In the genomic region with DNA sequence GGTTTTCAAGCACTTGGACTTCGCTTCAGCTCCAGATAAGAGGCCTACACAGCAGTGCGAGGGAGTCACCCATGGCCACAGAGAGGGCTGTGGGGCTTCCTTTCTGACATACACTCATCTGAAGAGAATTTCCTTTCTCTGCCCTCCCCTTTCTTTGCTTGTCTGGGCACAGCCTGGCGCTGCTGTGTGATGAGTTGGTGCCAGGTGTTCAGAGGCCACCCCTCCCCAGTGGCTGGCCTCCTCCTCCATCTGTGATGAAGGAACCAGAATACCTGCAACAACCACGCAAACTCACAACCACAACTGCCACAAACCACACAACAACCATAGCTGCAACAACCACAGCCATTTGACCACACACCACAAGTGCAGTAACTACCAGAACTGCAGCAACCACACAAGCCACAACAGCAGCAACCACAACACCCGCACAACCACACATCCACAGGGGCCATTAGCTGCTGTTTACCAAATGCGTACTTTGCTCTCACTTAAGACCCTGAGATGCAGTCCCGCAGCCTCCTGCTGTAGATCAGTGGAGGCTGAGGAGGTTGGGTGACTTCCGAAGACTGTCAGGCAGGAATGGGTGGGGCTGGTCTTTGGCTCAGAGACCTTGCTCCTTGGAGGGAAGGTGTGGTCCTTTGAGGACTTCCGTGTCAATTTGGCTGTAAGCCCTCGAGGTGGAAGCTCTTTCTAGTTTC, we compare ENCODE assay signal across 8 cellular contexts.
A peak's percentile ranks its signal among the peaks of the same experiment; 100 is the strongest.
DNase-seq lines count a peak whose midpoint lies in the region; ATAC-seq and TF ChIP-seq lines count a peak whose summit lies in the region.

No MANE protein-coding gene starts in this region.

- no peak overlapping the region for H3K14ac ChIP-seq in mesenchymal stem cell (ENCODE audit: low read length in 2 of 2)

- H4K20me1 ChIP-seq in DND-41 (ENCODE audit: insufficient read depth, low read length), result peaks cover 5% of the 10 kb centered on the region

- no peaks in the 10 kb centered on the region for H3K79me2 ChIP-seq in DND-41 (ENCODE audit: insufficient read depth, low read length)

- H3K27ac ChIP-seq in DND-41 (ENCODE audit: low read length) (peak overlapping the region; percentile 65), Panc1 (ENCODE audit: low read length) (no peak overlapping the region), mesenchymal stem cell (ENCODE audit: low read length, poor library complexity, severe bottlenecking) (no peak overlapping the region), gastroesophageal sphincter (no peak overlapping the region)

- DNase-seq in DND-41, result peak; percentile 82
- no peak for DNase-seq in Panc1 (ENCODE audit: low read depth, low spot score)
- peak; percentile 41 for DNase-seq in activated effector memory CD4-positive, alpha-beta T cell treated with Interleukin-2 at 50 U/mL for 16 hours
- no peak for DNase-seq in mesenchymal stem cell
- no peak for DNase-seq in NCI-H2196 treated with DMSO at 0.1 percent for 48 hours (lab: John Stamatoyannopoulos, UW; ENCODE audit: unreplicated experiment)
- no peak for DNase-seq in NCI-H187 (lab: John Stamatoyannopoulos, UW)
- DNase-seq in NCI-H524 treated with DMSO at 0.1 percent for 48 hours (lab: John Stamatoyannopoulos, UW), result no peak

- no peak overlapping the region for H3K4ac ChIP-seq in mesenchymal stem cell (ENCODE audit: low read depth in 1 of 2, low read length in 2 of 2)

- no peak for TF ChIP-seq CTCF in DND-41 (IDR thresholded peaks at IDR 0.05; ENCODE audit: borderline replicate concordance, extremely low read depth, low read length, poor library complexity, severe bottlenecking)
- TF ChIP-seq CTCF in Panc1 (IDR thresholded peaks at IDR 0.05), result no peak
- no peak for TF ChIP-seq CTCF in gastroesophageal sphincter (IDR thresholded peaks at IDR 0.05)

- H3K23ac ChIP-seq in mesenchymal stem cell (ENCODE audit: low read length in 2 of 2), result no peak overlapping the region

- no peak overlapping the region for H2BK12ac ChIP-seq in mesenchymal stem cell (ENCODE audit: low read length in 2 of 2)

- H3K79me1 ChIP-seq in mesenchymal stem cell (replicated peaks; ENCODE audit: low read length, poor library complexity, severe bottlenecking), result no peaks in the 10 kb centered on the region

- TF ChIP-seq EP300 in gastroesophageal sphincter (IDR thresholded peaks at IDR 0.05), result no peak

- H2AFZ ChIP-seq in DND-41 (ENCODE audit: low read depth, low read length) (no peak overlapping the region), mesenchymal stem cell (ENCODE audit: low read depth, low read length) (no peak overlapping the region)

- no peaks in the 10 kb centered on the region for H3K27me3 ChIP-seq in DND-41 (ENCODE audit: insufficient read depth, low read length, poor library complexity)
- no peaks in the 10 kb centered on the region for H3K27me3 ChIP-seq in Panc1 (ENCODE audit: control insufficient read depth, insufficient read depth, low read length)
- no peaks in the 10 kb centered on the region for H3K27me3 ChIP-seq in mesenchymal stem cell (ENCODE audit: control insufficient read depth in 1 of 2, insufficient read depth in 1 of 2, low read length in 2 of 2)
- no peaks in the 10 kb centered on the region for H3K27me3 ChIP-seq in gastroesophageal sphincter

- peak overlapping the region; percentile 2; the same call in 1 of the 2 replicates for H3K9ac ChIP-seq in DND-41 (ENCODE audit: low read depth, low read length)
- no peak overlapping the region for H3K9ac ChIP-seq in mesenchymal stem cell (ENCODE audit: low read length)

- H2AK5ac ChIP-seq in mesenchymal stem cell (ENCODE audit: low read length, severe bottlenecking), result no peak overlapping the region

- POLR2A ChIA-PET in Panc1 (lab: Charles Lee), result no interaction called here

- intact Hi-C loops in Panc1 (cut with micrococcal nuclease; ENCODE audit: unreplicated experiment), result loop anchor here (10.0 kb wide), 1 partner anchor 205 kb away; no protein-coding TSS in a partner anchor

- ATAC-seq in DND-41 (ENCODE audit: insufficient read depth, low read depth), result peak; percentile 91
- ATAC-seq in Panc1, result peak; percentile 83
- ATAC-seq in gastroesophageal sphincter, result no peak

- no peak for TF ChIP-seq POLR2A in gastroesophageal sphincter (IDR thresholded peaks at IDR 0.05)

- H3K18ac ChIP-seq in mesenchymal stem cell (ENCODE audit: low read depth in 1 of 2, low read length in 2 of 2), result no peak overlapping the region

- peaks cover 31% of the 10 kb centered on the region for H3K4me1 ChIP-seq in DND-41 (ENCODE audit: insufficient read depth, low read length)
- H3K4me1 ChIP-seq in Panc1 (ENCODE audit: control insufficient read depth, insufficient read depth, low read length), result no peaks in the 10 kb centered on the region
- H3K4me1 ChIP-seq in mesenchymal stem cell (ENCODE audit: control insufficient read depth, insufficient read depth, low read depth, low read length), result peaks cover 10% of the 10 kb centered on the region
- no peaks in the 10 kb centered on the region for H3K4me1 ChIP-seq in gastroesophageal sphincter

- in situ Hi-C loops in Panc1 (cut with HindIII; ENCODE audit: low pct_unique_long_range_greater_than_20kb, low sequenced_read_pairs), result no loop called here

- CTCF ChIA-PET in Panc1 (lab: Charles Lee), result no interaction called here

- H4K91ac ChIP-seq in mesenchymal stem cell (ENCODE audit: low read length), result no peak overlapping the region

- H3K9me3 ChIP-seq in DND-41 (ENCODE audit: insufficient read depth, low read length, severe bottlenecking) (peaks cover 21% of the 10 kb centered on the region), Panc1 (ENCODE audit: control insufficient read depth, insufficient read depth, low read depth, low read length) (peaks cover 3% of the 10 kb centered on the region; the same call in 1 of the 2 replicates), mesenchymal stem cell (ENCODE audit: control insufficient read depth, low read length) (peaks cover 17% of the 10 kb centered on the region), gastroesophageal sphincter (peaks cover 0 to 14% (median 0%) of the 10 kb centered on the region in 3 donors)

- peak overlapping the region; percentile 27 for H4K8ac ChIP-seq in mesenchymal stem cell (ENCODE audit: low read length)

- H3K4me3 ChIP-seq in DND-41 (ENCODE audit: low read depth in 1 of 2, low read length in 2 of 2) (no peak overlapping the region), Panc1 (ENCODE audit: low read depth in 2 of 2, low read length in 2 of 2) (no peak overlapping the region), mesenchymal stem cell (ENCODE audit: insufficient read depth in 1 of 2, low read depth in 1 of 2, low read length in 2 of 2) (no peak overlapping the region), gastroesophageal sphincter (no peak overlapping the region)

- no peak overlapping the region for H2BK5ac ChIP-seq in mesenchymal stem cell (ENCODE audit: low read depth, low read length, poor library complexity, severe bottlenecking)

- H3K4me2 ChIP-seq in DND-41 (ENCODE audit: insufficient read depth, low read length), result no peak overlapping the region
- H3K4me2 ChIP-seq in mesenchymal stem cell (ENCODE audit: low read length, poor library complexity, severe bottlenecking), result no peak overlapping the region

- no peak overlapping the region for H2BK120ac ChIP-seq in mesenchymal stem cell (ENCODE audit: low read depth, low read length)

- no peak overlapping the region for H2BK15ac ChIP-seq in mesenchymal stem cell (ENCODE audit: low read depth, poor library complexity, severe bottlenecking)

- H3K36me3 ChIP-seq in DND-41 (ENCODE audit: insufficient read depth, low read length) (no peaks in the 10 kb centered on the region), Panc1 (ENCODE audit: control insufficient read depth, insufficient read depth, low read length) (no peaks in the 10 kb centered on the region), mesenchymal stem cell (ENCODE audit: control insufficient read depth in 1 of 2, insufficient read depth in 2 of 2, low read depth in 1 of 2, low read length in 2 of 2) (no peaks in the 10 kb centered on the region), gastroesophageal sphincter (no peaks in the 10 kb centered on the region)

- no TSS peak for BruUV-seq in Panc1 (replicated peaks; lab: Mats Ljungman, UMichigan)

- 83% methylated on average over 10 of the region's 10 CpGs for WGBS in mesenchymal stem cell
- 20 to 77% methylated on average over 2 to 6 of the region's 10 CpGs for WGBS in gastroesophageal sphincter (ENCODE audit: low coverage in 1 of 2), 2 donors

Comparison
In these comparisons a context has a peak if more than half of its experiments do, and no peak if none do; other contexts are left out.
1. DNase-seq: peak in DND-41 (single experiment) and activated effector memory CD4-positive, alpha-beta T cell treated with Interleukin-2 at 50 U/mL for 16 hours (single experiment); none in Panc1 (single experiment), mesenchymal stem cell (single experiment), NCI-H2196 treated with DMSO at 0.1 percent for 48 hours (single experiment), NCI-H187 (0 of 2) and NCI-H524 treated with DMSO at 0.1 percent for 48 hours (single experiment).